14 cellular contexts compared by ENCODE assay signal in genomic region chr12:132342322-132342721, GRCh38. TPM values are rescaled to one million over a fixed set of nuclear protein-coding genes. Genes with fewer than 3 reads are reported as not detected.
A peak's percentile ranks its signal among the peaks of the same experiment; 100 is the strongest.
DNase-seq lines count a peak whose midpoint lies in the region; ATAC-seq and TF ChIP-seq lines count a peak whose summit lies in the region.
"Had no signal": no experiment of that assay in that cellular context is flagged by ENCODE, and none has a peak within 500 bp of the region (broad histone marks: within the 10 kb centered on the region; RNA-seq: fewer than 3 reads in every experiment).

No MANE protein-coding gene starts in this region.

- no peak overlapping the region for H3K4me3 ChIP-seq in gastrocnemius medialis
- H3K4me3 ChIP-seq: MG63, uterus had no signal

- H3K36me3 Mint-ChIP-seq in activated T-cell treated with anti-CD3 and anti-CD28 coated beads, Interleukin-2, amount 50 U/mL, for 4 hours (ENCODE audit: insufficient read depth) = no peaks in the 10 kb centered on the region
- H3K36me3 Mint-ChIP-seq in endothelial cell (ENCODE audit: low read depth, unreplicated experiment) (peaks cover 3% of the 10 kb centered on the region), type B pancreatic cell (no peaks in the 10 kb centered on the region)
- H3K36me3 Mint-ChIP-seq: activated naive CD8-positive, alpha-beta T cell treated with anti-CD3 and anti-CD28 coated beads, Interleukin-2, amount 10 ng/mL, durations not matched to agents 7 days and 5 days had no signal

- TF ChIP-seq CTCF in endothelial cell (IDR thresholded peaks at IDR 0.05; ENCODE audit: unreplicated experiment) (peak; percentile 59), type B pancreatic cell (conservative IDR thresholded peaks at IDR 0.05) (peak; percentile 66), gastrocnemius medialis (IDR thresholded peaks at IDR 0.05 in 4 of 5, conservative IDR thresholded peaks at IDR 0.05 in 1 of 5) (no peak), GM20000 (IDR thresholded peaks at IDR 0.05; ENCODE audit: extremely low read depth, missing control alignments) (no peak)

- intact Hi-C loops in gastrocnemius medialis (cut with DNase I; ENCODE audit: low total_unique reads) = no loop called here

- no peaks in the 10 kb centered on the region for H3K9me3 ChIP-seq in gastrocnemius medialis
- H3K9me3 ChIP-seq: uterus had no signal

- no peak overlapping the region for H3K27ac ChIP-seq in gastrocnemius medialis
- H3K27ac ChIP-seq: epithelial cell of prostate, uterus had no signal

- ATAC-seq in activated T-cell treated with anti-CD3 and anti-CD28 coated beads, Interleukin-2, amount 50 U/mL, for 4 hours = peak; percentile 48
- no peak for ATAC-seq in gastrocnemius medialis

- in situ Hi-C loops in gastrocnemius medialis (cut with MboI; ENCODE audit: low sequenced_read_pairs in 4 of 4) = no loop called here

- no peak for DNase-seq in activated T-cell treated with anti-CD3 and anti-CD28 coated beads, Interleukin-2, amount 50 U/mL, for 4 hours
- no peak for DNase-seq in activated T-cell treated with anti-CD3 and anti-CD28 coated beads for 4 hours
- peak; percentile 77 for DNase-seq in NOMO-1 treated with DMSO at 0.1 percent for 48 hours (lab: John Stamatoyannopoulos, UW; ENCODE audit: unreplicated experiment)
- DNase-seq in endothelial cell (ENCODE audit: low spot score) = peak; percentile 57
- DNase-seq in type B pancreatic cell (ENCODE audit: extremely low spot score, unreplicated experiment) = no peak
- no peak for DNase-seq in gastrocnemius medialis
- DNase-seq in NCI-H446 treated with DMSO at 0.1 percent for 48 hours (lab: John Stamatoyannopoulos, UW) = no peak
- no peak for DNase-seq in GM20000 (ENCODE audit: low spot score)
- DNase-seq: activated CD4-positive, alpha-beta T cell treated with anti-CD3 and anti-CD28 coated beads, Interleukin-2, amount 50 U/mL, for 1 hour; activated naive CD8-positive, alpha-beta T cell treated with anti-CD3 and anti-CD28 coated beads, Interleukin-2, amount 10 ng/mL, durations not matched to agents 7 days and 5 days; MG63; uterus had no signal

- H3K27ac Mint-ChIP-seq in endothelial cell (ENCODE audit: unreplicated experiment) = no peak overlapping the region
- no peak overlapping the region for H3K27ac Mint-ChIP-seq in type B pancreatic cell
- H3K27ac Mint-ChIP-seq: activated naive CD8-positive, alpha-beta T cell treated with anti-CD3 and anti-CD28 coated beads, Interleukin-2, amount 10 ng/mL, durations not matched to agents 7 days and 5 days; B cell had no signal

- H3K36me3 ChIP-seq in gastrocnemius medialis = no peaks in the 10 kb centered on the region
- H3K36me3 ChIP-seq: MG63, uterus had no signal

- no peaks in the 10 kb centered on the region for H3K4me1 ChIP-seq in gastrocnemius medialis
- H3K4me1 ChIP-seq: uterus had no signal

- H3K9me3 Mint-ChIP-seq in activated T-cell treated with anti-CD3 and anti-CD28 coated beads, Interleukin-2, amount 50 U/mL, for 4 hours = no peaks in the 10 kb centered on the region
- H3K9me3 Mint-ChIP-seq in endothelial cell (ENCODE audit: unreplicated experiment) (no peaks in the 10 kb centered on the region), type B pancreatic cell (no peaks in the 10 kb centered on the region)
- H3K9me3 Mint-ChIP-seq: activated naive CD8-positive, alpha-beta T cell treated with anti-CD3 and anti-CD28 coated beads, Interleukin-2, amount 10 ng/mL, durations not matched to agents 7 days and 5 days had no signal

- no peak overlapping the region for H3K4me3 Mint-ChIP-seq in activated T-cell treated with anti-CD3 and anti-CD28 coated beads, Interleukin-2, amount 50 U/mL, for 4 hours
- no peak overlapping the region for H3K4me3 Mint-ChIP-seq in endothelial cell (ENCODE audit: unreplicated experiment)
- H3K4me3 Mint-ChIP-seq in type B pancreatic cell = no peak overlapping the region
- H3K4me3 Mint-ChIP-seq: activated naive CD8-positive, alpha-beta T cell treated with anti-CD3 and anti-CD28 coated beads, Interleukin-2, amount 10 ng/mL, durations not matched to agents 7 days and 5 days; B cell had no signal

- TF ChIP-seq POLR2A in gastrocnemius medialis (IDR thresholded peaks at IDR 0.05) = no peak

- H3K27me3 Mint-ChIP-seq in activated T-cell treated with anti-CD3 and anti-CD28 coated beads, Interleukin-2, amount 50 U/mL, for 4 hours (ENCODE audit: low read depth) = peaks cover 19% of the 10 kb centered on the region
- H3K27me3 Mint-ChIP-seq in endothelial cell (ENCODE audit: unreplicated experiment) (peaks cover 11% of the 10 kb centered on the region), type B pancreatic cell (peaks cover 58% of the 10 kb centered on the region)

- peaks cover 10% of the 10 kb centered on the region for H3K4me1 Mint-ChIP-seq in activated T-cell treated with anti-CD3 and anti-CD28 coated beads, Interleukin-2, amount 50 U/mL, for 4 hours (ENCODE audit: low read depth)
- H3K4me1 Mint-ChIP-seq in endothelial cell (ENCODE audit: unreplicated experiment) = peaks cover 7% of the 10 kb centered on the region
- H3K4me1 Mint-ChIP-seq in type B pancreatic cell (ENCODE audit: unreplicated experiment) = peaks cover 20% of the 10 kb centered on the region
- H3K4me1 Mint-ChIP-seq: B cell had no signal

- H3K27me3 ChIP-seq in gastrocnemius medialis = peaks cover 16 to 27% (median 18%) of the 10 kb centered on the region in 3 donors
- H3K27me3 ChIP-seq: uterus had no signal

RNA-seq across cellular contexts. Expression of gene GALNT9, which starts 12.9 kb away (rescaled TPM):
- under 1 TPM; 0.30 to 0.71 (median 0.34) TPM for total RNA-seq in activated T-cell treated with anti-CD3 and anti-CD28 coated beads, Interleukin-2, amount 50 U/mL, for 4 hours
- not detected for total RNA-seq in endothelial cell (ENCODE audit: unreplicated experiment)
- 1.6 TPM in 1 of 2 replicates, not detected in the other for total RNA-seq in type B pancreatic cell (ENCODE audit: low replicate concordance)
- total RNA-seq in gastrocnemius medialis = not detected
- total RNA-seq: activated naive CD8-positive, alpha-beta T cell treated with anti-CD3 and anti-CD28 coated beads, Interleukin-2, amount 10 ng/mL, durations not matched to agents 7 days and 5 days had no signal

Comparison
In these comparisons a context has a peak if more than half of its experiments do, and no peak if none do; other contexts are left out.
1. ATAC-seq: peak in activated T-cell treated with anti-CD3 and anti-CD28 coated beads, Interleukin-2, amount 50 U/mL, for 4 hours (2 of 2); none in gastrocnemius medialis (0 of 2).
2. DNase-seq: peak in NOMO-1 treated with DMSO at 0.1 percent for 48 hours (single experiment) and endothelial cell (single experiment); none in activated T-cell treated with anti-CD3 and anti-CD28 coated beads, Interleukin-2, amount 50 U/mL, for 4 hours (single experiment), activated T-cell treated with anti-CD3 and anti-CD28 coated beads for 4 hours (single experiment), type B pancreatic cell (single experiment), gastrocnemius medialis (0 of 2), NCI-H446 treated with DMSO at 0.1 percent for 48 hours (single experiment) and GM20000 (single experiment).
3. CTCF ChIP-seq: peak in endothelial cell (single experiment) and type B pancreatic cell (single experiment); none in gastrocnemius medialis (0 of 5) and GM20000 (single experiment).